11 cellular contexts compared by ENCODE assay signal in the genomic region with DNA sequence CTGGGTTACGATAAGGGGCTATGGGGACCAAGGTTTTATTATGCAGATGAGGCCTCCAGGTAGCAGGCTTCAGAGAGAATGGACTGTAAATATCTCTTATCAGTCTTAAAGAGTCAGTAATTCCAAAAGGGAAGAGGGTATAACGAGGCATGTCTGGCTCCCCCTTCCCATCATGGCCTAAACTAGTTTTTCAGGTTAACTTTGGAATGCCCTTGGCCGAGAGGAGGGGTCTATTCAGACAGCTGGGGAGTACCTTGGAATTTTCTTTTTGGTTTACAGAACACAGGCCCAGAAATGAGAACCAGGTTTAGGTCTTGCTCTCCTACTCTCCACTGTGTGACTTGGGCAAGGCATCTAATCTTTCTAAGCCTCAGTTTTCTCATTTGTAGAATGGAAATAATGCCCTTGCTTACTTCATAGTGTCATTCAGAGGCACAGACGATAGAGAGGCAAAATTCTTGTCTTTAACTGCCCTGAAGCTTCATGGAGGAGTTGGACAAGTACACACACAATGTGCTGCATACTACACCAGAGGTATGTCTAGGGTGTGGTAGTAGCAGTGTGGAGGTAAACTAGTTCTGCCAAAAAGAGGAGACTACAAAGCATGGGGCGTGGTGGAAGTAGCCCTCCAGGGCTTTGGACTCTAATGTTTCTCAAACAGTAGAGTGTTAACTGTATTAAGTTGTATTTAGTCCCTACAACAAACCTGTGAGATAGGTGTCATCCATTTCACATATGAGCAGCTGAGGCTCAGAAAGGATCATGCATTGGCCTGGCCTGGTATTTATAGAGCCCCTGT. TPM values are rescaled to one million over a fixed set of nuclear protein-coding genes. Genes with fewer than 3 reads are reported as not detected.
DNase-seq lines count a peak whose midpoint lies in the region; ATAC-seq and TF ChIP-seq lines count a peak whose summit lies in the region.
"Had no signal": no experiment of that assay in that cellular context is flagged by ENCODE, and none has a peak within 500 bp of the region (broad histone marks: within the 10 kb centered on the region; RNA-seq: fewer than 3 reads in every experiment).

No MANE protein-coding gene starts in this region.

- H2AFZ ChIP-seq in PC-9 (no peak overlapping the region), hepatocyte (no peak overlapping the region)

- POLR2A ChIA-PET in PC-9 (lab: Charles Lee; ENCODE audit: unreplicated experiment): interaction anchor here (0.6 to 0.7 kb wide), 3 partner anchors 13 to 22 kb away, joined by 3 to 10 read pairs (median 4); no protein-coding TSS in a partner anchor

- no peaks in the 10 kb centered on the region for H3K9me2 ChIP-seq in PC-9 (ENCODE audit: insufficient read depth)
- H3K9me2 ChIP-seq in hepatocyte (replicated peaks; ENCODE audit: insufficient read depth): no peaks in the 10 kb centered on the region

- no peak overlapping the region for H3K4me3 ChIP-seq in PC-9
- H3K4me3 ChIP-seq in hepatocyte: no peak overlapping the region
- no peak overlapping the region for H3K4me3 ChIP-seq in skin epidermis

- H4K20me1 ChIP-seq in PC-9 (ENCODE audit: insufficient read depth): no peaks in the 10 kb centered on the region
- H4K20me1 ChIP-seq in hepatocyte (ENCODE audit: insufficient read depth, poor library complexity, severe bottlenecking): no peaks in the 10 kb centered on the region

- H3K36me3 ChIP-seq in PC-9 (ENCODE audit: low read depth) (no peaks in the 10 kb centered on the region), hepatocyte (replicated peaks; ENCODE audit: insufficient read depth, low read depth) (no peaks in the 10 kb centered on the region)

- H3K4me1 ChIP-seq in PC-9 (replicated peaks; ENCODE audit: insufficient read depth): peaks cover 39% of the 10 kb centered on the region
- no peaks in the 10 kb centered on the region for H3K4me1 ChIP-seq in hepatocyte (ENCODE audit: insufficient read depth)

- intact Hi-C loops in PC-9 (cut with micrococcal nuclease; ENCODE audit: unreplicated experiment): loop anchor here (2.0 kb wide), 1 partner anchor 52 kb away; no protein-coding TSS in a partner anchor

- peak overlapping the region; percentile 88 for H3K27ac ChIP-seq in PC-9
- H3K27ac ChIP-seq in hepatocyte: peak overlapping the region; percentile 12
- H3K27ac ChIP-seq in skin epidermis: peak overlapping the region in 16 of 21 experiments; percentile 5 to 80 (median 58)

- no peaks in the 10 kb centered on the region for H3K9me3 ChIP-seq in PC-9 (ENCODE audit: insufficient read depth, low read depth)
- H3K9me3 ChIP-seq in hepatocyte (ENCODE audit: low read depth): no peaks in the 10 kb centered on the region

- TSS peak; percentile 95 for BruUV-seq in PC-9 (replicated peaks; lab: Mats Ljungman, UMichigan)

- no peak for ATAC-seq in HG02885 (IDR thresholded peaks at IDR 0.05; ENCODE audit: poor library complexity, unreplicated experiment)

- peaks cover 22% of the 10 kb centered on the region; the same call in 1 of the 2 replicates for H3F3A ChIP-seq in PC-9 (ENCODE audit: insufficient read depth, low read depth)

- peak; percentile 65 for DNase-seq in ELF-1 (ENCODE audit: low read depth, low spot score)
- peak; percentile 63 to 87 for DNase-seq in PC-9
- no peak for DNase-seq in hepatocyte (ENCODE audit: low spot score)
- no peak for DNase-seq in dermis blood vessel endothelial cell
- DNase-seq in NCI-H1436 treated with DMSO at 0.1 percent for 48 hours (lab: John Stamatoyannopoulos, UW): no peak
- no peak for DNase-seq in GM10266 (ENCODE audit: extremely low spot score)
- DNase-seq: Calu3; stimulated activated CD4-positive, alpha-beta T cell treated with anti-CD3 and anti-CD28 coated beads, Interleukin-15, amount 100 ng/mL, for 24 hours; stimulated activated CD8-positive, alpha-beta memory T cell treated with anti-CD3 and anti-CD28 coated beads, Interleukin-4, amount 100 ng/mL, for 48 hours had no signal

- TF ChIP-seq CTCF in PC-9 (conservative IDR thresholded peaks at IDR 0.05) (no peak), hepatocyte (IDR thresholded peaks at IDR 0.05; ENCODE audit: poor library complexity) (no peak), GM10266 (IDR thresholded peaks at IDR 0.05; ENCODE audit: control insufficient read depth, insufficient read depth, low read depth, missing control alignments) (no peak)

- H3K27me3 ChIP-seq in PC-9 (ENCODE audit: insufficient read depth, low read depth): no peaks in the 10 kb centered on the region
- no peaks in the 10 kb centered on the region for H3K27me3 ChIP-seq in hepatocyte

- H3K79me2 ChIP-seq in PC-9 (ENCODE audit: low read depth) (no peaks in the 10 kb centered on the region), hepatocyte (no peaks in the 10 kb centered on the region)

- CTCF ChIA-PET in PC-9 (lab: Charles Lee): no interaction called here

- WGBS in hepatocyte (ENCODE audit: low lambda C conversion rate, missing lambda C conversion rate): 71% methylated on average over 5 of the region's 5 CpGs

- H3K4me2 ChIP-seq in PC-9: peak overlapping the region; percentile 36
- H3K4me2 ChIP-seq in hepatocyte: no peak overlapping the region

RNA-seq across cellular contexts. Expression of a gene that starts 45.5 kb away (rescaled TPM):
- total RNA-seq in PC-9 (2021) (27.1 and 38.9 TPM in 2 replicates), hepatocyte (25.6 and 30.9 TPM in 2 replicates), dermis blood vessel endothelial cell (26.4 TPM in 2 replicates)
- polyA plus RNA-seq in hepatocyte: 35.8 and 44.8 TPM in 2 replicates

Comparison
In these comparisons a context has a peak if more than half of its experiments do, and no peak if none do; other contexts are left out.
1. DNase-seq: peak in ELF-1 (single experiment) and PC-9 (2 of 2); none in hepatocyte (single experiment), dermis blood vessel endothelial cell (single experiment), NCI-H1436 treated with DMSO at 0.1 percent for 48 hours (single experiment) and GM10266 (single experiment).
2. H3K27ac ChIP-seq: peak in every context shown above with its lines; median percentile 88 in PC-9; 58 in skin epidermis; 12 in hepatocyte.